In the genomic region with DNA sequence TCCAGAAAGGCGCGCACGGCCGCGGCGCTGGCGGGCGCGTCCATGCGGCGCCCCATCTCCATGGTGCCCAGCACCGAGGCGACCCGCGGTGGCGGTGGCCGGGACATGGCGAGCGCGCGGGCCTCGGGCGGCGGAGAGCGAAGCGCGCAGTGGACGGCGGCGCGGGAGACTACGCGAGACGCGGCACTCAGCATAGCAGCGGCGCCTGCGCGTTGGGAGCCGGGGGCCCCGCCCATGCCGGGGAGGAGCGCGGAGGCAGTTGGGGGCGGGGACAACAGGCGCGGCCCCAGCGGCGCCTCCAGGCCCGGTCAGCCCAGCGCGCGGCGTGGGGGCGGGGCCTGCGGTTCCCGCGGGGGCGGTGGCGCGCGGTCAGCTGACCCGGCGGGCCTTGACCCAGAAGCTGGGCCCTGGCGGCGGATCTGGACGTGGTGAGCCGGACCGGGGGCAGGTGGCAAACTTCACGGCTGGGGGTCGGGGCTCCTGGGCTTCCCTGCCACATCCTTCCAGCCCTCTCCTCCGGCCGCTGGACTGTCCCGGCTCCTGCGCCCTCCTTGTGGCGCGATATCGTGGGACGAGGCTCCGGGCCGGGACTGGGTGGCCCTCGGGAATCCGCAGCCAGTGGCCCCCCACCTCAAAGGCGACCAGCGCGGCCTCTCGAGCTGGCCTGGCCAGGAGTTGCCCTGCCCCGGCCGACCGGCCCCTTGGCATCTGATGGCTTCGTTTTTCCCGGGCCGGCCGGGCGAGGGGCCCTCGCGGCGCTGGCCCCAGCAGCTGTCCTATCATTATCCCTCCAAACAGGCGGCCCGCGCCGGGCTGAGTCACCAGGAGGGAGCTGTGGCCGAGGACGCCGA, we compare ENCODE assay signal across 8 cellular contexts. TPM values are rescaled to one million over a fixed set of nuclear protein-coding genes. Genes with fewer than 3 reads are reported as not detected.
DNase-seq lines count a peak whose midpoint lies in the region; ATAC-seq and TF ChIP-seq lines count a peak whose summit lies in the region.

AKR7A2 (minus strand) TSS at position 214 of the 851 bp plus-strand sequence; CDS start at position 194, 20 bp downstream.
A gene with protein sequence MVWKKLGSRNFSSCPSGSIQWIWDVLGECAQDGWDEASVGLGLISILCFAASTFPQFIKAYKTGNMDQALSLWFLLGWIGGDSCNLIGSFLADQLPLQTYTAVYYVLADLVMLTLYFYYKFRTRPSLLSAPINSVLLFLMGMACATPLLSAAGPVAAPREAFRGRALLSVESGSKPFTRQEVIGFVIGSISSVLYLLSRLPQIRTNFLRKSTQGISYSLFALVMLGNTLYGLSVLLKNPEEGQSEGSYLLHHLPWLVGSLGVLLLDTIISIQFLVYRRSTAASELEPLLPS (plus strand): TSS at position 396 of the 851 bp plus-strand sequence. CDS start 5,352 bp downstream, outside the sequence.

- peaks cover 26 to 54% (median 28%) of the 10 kb centered on the region in 4 donors for H3K4me1 ChIP-seq in upper lobe of left lung

- H3K27ac Mint-ChIP-seq in T-helper 1 cell treated with Interleukin-12 subunit alpha and Interleukin-12 subunit beta and Interleukin-4 antibody, amounts not matched to agents 30 μg/mL and 1 μg/mL, for 36 hours = peak within 1 kb of the TSS; percentile 68
- H3K27ac Mint-ChIP-seq in progenitor cell of endocrine pancreas = peak within 1 kb of the TSS; percentile 89

- ATAC-seq in HG02852 (IDR thresholded peaks at IDR 0.05; ENCODE audit: unreplicated experiment) (peak; percentile 74), left cardiac atrium (peak; percentile 97), upper lobe of left lung (ENCODE audit: low FRiP score in 2 of 2) (peak; percentile 97 to 98)

- H3K4me3 Mint-ChIP-seq in T-helper 1 cell treated with Interleukin-12 subunit alpha and Interleukin-12 subunit beta and Interleukin-4 antibody, amounts not matched to agents 30 μg/mL and 1 μg/mL, for 36 hours = peak within 1 kb of the TSS; percentile 90
- peak within 1 kb of the TSS; percentile 88 for H3K4me3 Mint-ChIP-seq in progenitor cell of endocrine pancreas (ENCODE audit: low read depth)

- H3K9me3 Mint-ChIP-seq in T-helper 1 cell treated with Interleukin-12 subunit alpha and Interleukin-12 subunit beta and Interleukin-4 antibody, amounts not matched to agents 30 μg/mL and 1 μg/mL, for 36 hours = no peaks in the 10 kb centered on the region
- H3K9me3 Mint-ChIP-seq in progenitor cell of endocrine pancreas (ENCODE audit: low read depth) = no peaks in the 10 kb centered on the region

- DNase-seq in GM13976 (ENCODE audit: low spot score) (peak; percentile 100), NCI-H1436 treated with DMSO at 0.1 percent for 48 hours (lab: John Stamatoyannopoulos, UW) (peak; percentile 23), amygdala (lab: John Stamatoyannopoulos, UW) (peak in 55 of 56 donors; percentile 58 to 96 (median 85)), left cardiac atrium (peak; percentile 93), progenitor cell of endocrine pancreas (ENCODE audit: low spot score, unreplicated experiment) (peak; percentile 84), upper lobe of left lung (peak; percentile 96 to 99)

- peaks cover 34% of the 10 kb centered on the region for H3K4me1 Mint-ChIP-seq in T-helper 1 cell treated with Interleukin-12 subunit alpha and Interleukin-12 subunit beta and Interleukin-4 antibody, amounts not matched to agents 30 μg/mL and 1 μg/mL, for 36 hours (ENCODE audit: low read depth)
- H3K4me1 Mint-ChIP-seq in progenitor cell of endocrine pancreas (ENCODE audit: low read depth) = peaks cover 15% of the 10 kb centered on the region

- intact Hi-C loops in left cardiac atrium (cut with DNase I) = no loop called here

- H3K27me3 Mint-ChIP-seq in T-helper 1 cell treated with Interleukin-12 subunit alpha and Interleukin-12 subunit beta and Interleukin-4 antibody, amounts not matched to agents 30 μg/mL and 1 μg/mL, for 36 hours (ENCODE audit: low read depth) = no peaks in the 10 kb centered on the region
- no peaks in the 10 kb centered on the region for H3K27me3 Mint-ChIP-seq in progenitor cell of endocrine pancreas

- in situ Hi-C loops in GM13976 (cut with MboI; ENCODE audit: low sequenced_read_pairs, unreplicated experiment) = no loop called here

- peak within 1 kb of the TSS; percentile 90 to 96 (median 92) for H3K27ac ChIP-seq in upper lobe of left lung

- TF ChIP-seq CTCF in GM13976 (IDR thresholded peaks at IDR 0.05; ENCODE audit: borderline replicate concordance, control extremely low read depth, extremely low read depth, insufficient read depth, missing control alignments) (peak; percentile 7), progenitor cell of endocrine pancreas (IDR thresholded peaks at IDR 0.05; ENCODE audit: unreplicated experiment) (no peak), upper lobe of left lung (IDR thresholded peaks at IDR 0.05) (peak in 4 of 6 experiments; percentile 49 to 63 (median 58))

- peaks cover 11% of the 10 kb centered on the region for H3K36me3 Mint-ChIP-seq in T-helper 1 cell treated with Interleukin-12 subunit alpha and Interleukin-12 subunit beta and Interleukin-4 antibody, amounts not matched to agents 30 μg/mL and 1 μg/mL, for 36 hours (ENCODE audit: low read depth)
- peaks cover 9% of the 10 kb centered on the region for H3K36me3 Mint-ChIP-seq in progenitor cell of endocrine pancreas (ENCODE audit: insufficient read depth)

- peaks cover 6 to 13% (median 11%) of the 10 kb centered on the region in 4 donors for H3K36me3 ChIP-seq in upper lobe of left lung

- no peak for TF ChIP-seq EP300 in upper lobe of left lung (IDR thresholded peaks at IDR 0.05)

- peak in 3 of 4 donors; percentile 71 to 83 (median 72) for TF ChIP-seq POLR2A in upper lobe of left lung (IDR thresholded peaks at IDR 0.05)

- 0% methylated on average over 22 to 26 of the region's 105 CpGs for WGBS in upper lobe of left lung, 2 donors

- H3K9me3 ChIP-seq in upper lobe of left lung = no peaks in the 10 kb centered on the region

- H3K4me3 ChIP-seq in upper lobe of left lung = peak within 1 kb of the TSS; percentile 89 to 98 (median 98)

- H3K27me3 ChIP-seq in upper lobe of left lung = no peaks in the 10 kb centered on the region

RNA-seq across cellular contexts. Expression of gene AKR7A2, which starts in this region (rescaled TPM):
- total RNA-seq in left cardiac atrium (10 to 100 TPM; 31.3 to 32.9 TPM), progenitor cell of endocrine pancreas (53.7 and 55.8 TPM in 2 replicates), upper lobe of left lung (10 to 100 TPM; 25.2 to 66.3 (median 47.6) TPM)

RNA-seq across cellular contexts. Expression of the second gene that starts in this region (rescaled TPM):
- total RNA-seq in left cardiac atrium (1 to 10 TPM; 7.6 to 8.2 TPM), progenitor cell of endocrine pancreas (25.7 and 26.7 TPM in 2 replicates), upper lobe of left lung (10 to 100 TPM; 15.6 to 30.3 (median 24.3) TPM)

Comparison
In these comparisons a context has a peak if more than half of its experiments do, and no peak if none do; other contexts are left out.
1. Peak in every context shown above with its lines: DNase-seq, ATAC-seq, H3K4me3 ChIP-seq and H3K27ac ChIP-seq.
2. DNase-seq: peak in every context shown above with its lines; median percentile 100 in GM13976; 98 in upper lobe of left lung; 93 in left cardiac atrium; 85 in amygdala; 84 in progenitor cell of endocrine pancreas; 23 in NCI-H1436 treated with DMSO at 0.1 percent for 48 hours.